Comparison of ENCODE assay signal across 18 cellular contexts in the genomic region with DNA sequence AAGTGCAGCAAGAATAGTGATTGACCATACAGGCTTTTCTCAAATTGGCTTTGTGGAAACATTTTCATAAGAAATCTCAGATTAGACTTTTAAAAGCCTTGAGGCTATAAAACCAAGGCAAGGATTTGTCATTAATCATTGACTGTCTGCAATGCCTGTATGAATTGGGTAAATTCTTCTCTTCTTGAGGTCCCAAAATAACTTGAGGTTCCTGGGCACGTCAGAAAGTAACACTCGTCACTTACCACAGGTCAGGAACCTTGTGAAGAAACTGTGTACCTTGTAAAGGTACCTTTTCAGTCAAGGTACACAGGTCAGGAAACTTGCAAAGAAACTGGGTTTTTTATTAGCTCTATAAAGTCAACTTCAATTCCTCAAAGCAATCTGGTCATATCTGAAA. TPM values are rescaled to one million over a fixed set of nuclear protein-coding genes. Genes with fewer than 3 reads are reported as not detected.
DNase-seq lines count a peak whose midpoint lies in the region; ATAC-seq, FAIRE-seq and TF ChIP-seq lines count a peak whose summit lies in the region.
"Had no signal": no experiment of that assay in that cellular context is flagged by ENCODE, and none has a peak within 500 bp of the region (broad histone marks: within the 10 kb centered on the region; RNA-seq: fewer than 3 reads in every experiment).

No MANE protein-coding gene starts in this region.

- no peaks in the 10 kb centered on the region for H3K27me3 ChIP-seq in Karpas-422 (ENCODE audit: low read length)
- H3K27me3 ChIP-seq in GM12878 (replicated peaks in 1 of 2; ENCODE audit: control insufficient read depth in 2 of 2, insufficient read depth in 2 of 2, low read length in 1 of 2): no peaks in the 10 kb centered on the region
- H3K27me3 ChIP-seq: MG63 had no signal

- CTCF ChIA-PET in GM12878 (lab: Yijun Ruan, JAX): interaction anchor here (0.9 to 1.3 kb wide), 6 partner anchors 9 to 41 kb away, joined by 3 to 5 read pairs (median 4); no protein-coding TSS in a partner anchor

- TF ChIP-seq POLR2A in GM12892 (IDR thresholded peaks at IDR 0.05; ENCODE audit: low read depth, low read length) (no peak), GM12878 (IDR thresholded peaks at IDR 0.05; ENCODE audit: low read depth, low read length) (no peak), H54 (IDR thresholded peaks at IDR 0.05; ENCODE audit: low read depth, low read length) (no peak)

- peak overlapping the region; percentile 99 for H3K27ac ChIP-seq in Karpas-422 (ENCODE audit: low read length)
- H3K27ac ChIP-seq in GM12878 (ENCODE audit: control insufficient read depth, insufficient read depth): no peak overlapping the region
- H3K27ac ChIP-seq: HL-60 had no signal

- TF ChIP-seq CTCF in GM12878 (IDR thresholded peaks at IDR 0.05 in 2 of 3, conservative IDR thresholded peaks at IDR 0.05 in 1 of 3; ENCODE audit: control insufficient read depth in 2 of 3, extremely low read depth in 1 of 3, insufficient read depth in 1 of 3, low read depth in 3 of 3, low read length in 3 of 3): no peak
- no peak for TF ChIP-seq CTCF in mucosa of descending colon (IDR thresholded peaks at IDR 0.05)

- no peak overlapping the region for H3K4me3 ChIP-seq in Karpas-422 (ENCODE audit: low read length)
- H3K4me3 ChIP-seq in GM12878: no peak overlapping the region
- no peak overlapping the region for H3K4me3 ChIP-seq in mucosa of descending colon
- H3K4me3 ChIP-seq: K562, MG63 had no signal

- H3K4me2 ChIP-seq in Karpas-422 (ENCODE audit: low read depth, low read length, poor library complexity, severe bottlenecking) (peak overlapping the region; percentile 56), GM12878 (ENCODE audit: control insufficient read depth, insufficient read depth) (no peak overlapping the region)
- H3K4me2 ChIP-seq: SK-N-SH had no signal

- in situ Hi-C loops in GM12878 (cut with MboI): no loop called here

- H3K36me3 ChIP-seq in Karpas-422 (ENCODE audit: insufficient read depth, low read length): no peaks in the 10 kb centered on the region
- no peaks in the 10 kb centered on the region for H3K36me3 ChIP-seq in GM12878 (ENCODE audit: control insufficient read depth in 2 of 2, insufficient read depth in 2 of 2, low read length in 1 of 2)
- H3K36me3 ChIP-seq in mucosa of descending colon (ENCODE audit: low read depth): no peaks in the 10 kb centered on the region
- H3K36me3 ChIP-seq: MG63 had no signal

- FAIRE-seq in GM12892 (lab: Jason Lieb, UNC) (peak; percentile 78), GM12878 (lab: Jason Lieb, UNC) (no peak), H54 (lab: Jason Lieb, UNC) (no peak)
- FAIRE-seq: K562 had no signal

- peak; percentile 27 for ATAC-seq in GM12878
- ATAC-seq in mucosa of descending colon: peak; percentile 84
- ATAC-seq in HG02763 (IDR thresholded peaks at IDR 0.05; ENCODE audit: unreplicated experiment): no peak
- no peak for ATAC-seq in GM21717 (IDR thresholded peaks at IDR 0.05; ENCODE audit: unreplicated experiment)
- ATAC-seq: K562 had no signal

- POLR2A ChIA-PET in GM12878 (lab: Charles Lee): interaction anchor here (0.6 to 1.3 kb wide), 5 partner anchors 10 to 758 kb away, joined by 3 to 8 read pairs (median 7); no protein-coding TSS in a partner anchor

- SMC1A ChIA-PET in GM12878 (lab: Charles Lee; ENCODE audit: uncharacterized antibody, unreplicated experiment): interaction anchor here (0.6 to 5.2 kb wide), 17 partner anchors 9 to 183 kb away, joined by 3 to 46 read pairs (median 4); partner anchors contain the start of gene SORL1-AS1

- no peak for TF ChIP-seq EP300 in GM12878 (IDR thresholded peaks at IDR 0.05; ENCODE audit: borderline replicate concordance in 1 of 2, control insufficient read depth in 1 of 2, low read depth in 2 of 2, low read length in 2 of 2)

- 8% methylated on average over 2 of the region's 2 CpGs for WGBS in GM12878 (ENCODE audit: insufficient coverage, insufficient replicate concordance, low lambda C conversion rate, missing lambda C conversion rate)

- RAD21 ChIA-PET in GM12878 (lab: Charles Lee; ENCODE audit: unreplicated experiment): interaction anchor here (0.7 to 1.7 kb wide), 5 partner anchors 13 to 41 kb away, joined by 3 to 5 read pairs (median 3); no protein-coding TSS in a partner anchor

- TF ChIP-seq RAD21 in GM12878 (IDR thresholded peaks at IDR 0.05; ENCODE audit: insufficient read depth, low read depth, low read length): no peak

- no peaks in the 10 kb centered on the region for H3K79me2 ChIP-seq in Karpas-422 (ENCODE audit: low read length)
- H3K79me2 ChIP-seq in GM12878 (ENCODE audit: control insufficient read depth, insufficient read depth, low read length): no peaks in the 10 kb centered on the region

- H2AFZ ChIP-seq in Karpas-422 (ENCODE audit: low read length) (no peak overlapping the region), GM12878 (ENCODE audit: control insufficient read depth, low read depth, low read length) (no peak overlapping the region)

- H3K9me3 ChIP-seq in Karpas-422 (ENCODE audit: low read length) (no peaks in the 10 kb centered on the region), GM12878 (replicated peaks; ENCODE audit: control insufficient read depth, insufficient read depth, low read length) (no peaks in the 10 kb centered on the region), mucosa of descending colon (no peaks in the 10 kb centered on the region)
- H3K9me3 ChIP-seq: MG63, SK-N-SH had no signal

- H4K20me1 ChIP-seq in Karpas-422 (ENCODE audit: insufficient read depth, low read depth, low read length): no peaks in the 10 kb centered on the region
- no peaks in the 10 kb centered on the region for H4K20me1 ChIP-seq in GM12878 (ENCODE audit: control insufficient read depth, insufficient read depth)

- BruUV-seq in GM12878 (replicated peaks; lab: Mats Ljungman, UMichigan): no TSS peak

- intact Hi-C loops in GM12878 (cut with micrococcal nuclease; ENCODE audit: unreplicated experiment): no loop called here
- intact Hi-C loops in mucosa of descending colon (cut with DNase I, micrococcal nuclease): no loop called here

- H3K9me2 ChIP-seq in Karpas-422 (replicated peaks; ENCODE audit: insufficient read depth, low read length): no peaks in the 10 kb centered on the region
- H3K9me2 ChIP-seq: SK-N-SH had no signal

- DNase-seq in GM12892 (ENCODE audit: insufficient read length) (no peak), Karpas-422 (peak; percentile 65), GM12878 (ENCODE audit: low read depth, low spot score) (no peak), mucosa of descending colon (no peak), H54 (ENCODE audit: insufficient read length, low spot score) (no peak)
- DNase-seq: DMS153, HCEC 1CT, MG63, NCI-H1105 treated with DMSO at 0.1 percent for 48 hours, NCI-H146, NCI-H2029, NCI-H69, SK-N-SH, SW 1271 had no signal

- H3K4me1 ChIP-seq in Karpas-422 (ENCODE audit: low read length) (peaks cover 53% of the 10 kb centered on the region), GM12878 (ENCODE audit: control insufficient read depth, insufficient read depth, low read length) (peaks cover 5% of the 10 kb centered on the region; the same call in 1 of the 2 replicates), mucosa of descending colon (ENCODE audit: low read depth) (no peaks in the 10 kb centered on the region)

- H3K9ac ChIP-seq in Karpas-422 (ENCODE audit: low read length): peak overlapping the region; percentile 38; the same call in 1 of the 2 replicates
- H3K9ac ChIP-seq in GM12878 (ENCODE audit: control insufficient read depth, insufficient read depth, low read length): no peak overlapping the region
- H3K9ac ChIP-seq: SK-N-SH had no signal

TF ChIP-seq in GM12878, 131 proteins besides CTCF, POLR2A, EP300 and RAD21 (continues in another document):
- peak; percentile 38; the same call in 1 of the 2 replicates for TF ChIP-seq MTA2 (IDR thresholded peaks at IDR 0.05; ENCODE audit: low read depth)
- no peak for TF ChIP-seq TAF1 (IDR thresholded peaks at IDR 0.05; ENCODE audit: borderline replicate concordance, low read depth, low read length)
- no peak for TF ChIP-seq RAD51 (IDR thresholded peaks at IDR 0.05)
- peak; percentile 56; the same call in 1 of the 2 replicates for TF ChIP-seq NR2F1 (conservative IDR thresholded peaks at IDR 0.05)

RNA-seq across cellular contexts. Expression of gene SORL1, which starts 43.3 kb away (rescaled TPM):
- polyA plus RNA-seq in GM12892 (2012; ENCODE audit: missing spikeins): 61.4 TPM
- 197 and 232 TPM in 2 replicates for total RNA-seq in Karpas-422 (2014; rRNA removed; shearing (Covaris generic); ENCODE audit: low replicate concordance)
- total RNA-seq in GM12878 (2013; cell fraction: nucleolus; rRNA removed): 727 and 773 TPM in 2 replicates
- 75.1 and 77.9 TPM in 2 replicates for total RNA-seq in GM12878 (2014; rRNA removed)
- 58.7 and 61.4 TPM in 2 replicates for total RNA-seq in GM12878 (2014; rRNA removed; fragmentation: Illumina TruSeq; extraction: Trizol)
- 99.6 and 107 TPM in 2 replicates for total RNA-seq in GM12878 (2021)
- polyA plus RNA-seq in GM12878 (2011; ENCODE audit: low read depth): 41.0 TPM
- 74.4 and 102 TPM in 2 replicates for polyA plus RNA-seq in GM12878 (2011; rRNA removed)
- 126 and 169 TPM in 2 replicates for polyA plus RNA-seq in GM12878 (2011; cell fraction: cytosol; rRNA removed)
- 326 and 357 TPM in 2 replicates for polyA plus RNA-seq in GM12878 (2011; cell fraction: nucleus; rRNA removed)
- polyA plus RNA-seq in GM12878 (2012): 51.9 and 68.0 TPM in 2 replicates
- polyA plus RNA-seq in GM12878 (2014; fragmentation: Illumina TruSeq; extraction: Trizol): 60.0 and 68.0 TPM in 2 replicates
- 10 to 100 TPM; 20.2 to 26.0 TPM for polyA plus RNA-seq in GM12878 (2014; fragmentation: Nextera tagmentation; extraction: Ambion mirVana)
- polyA plus RNA-seq in GM12878 (2014; rRNA removed): 42.4 and 44.0 TPM in 2 replicates
- 10 to 100 TPM; 59.9 to 64.7 TPM for polyA plus RNA-seq in GM12878 (2016; fragmentation: Nextera tagmentation; extraction: Ambion mirVana)
- polyA minus RNA-seq in GM12878 (2011; rRNA and poly(A)+ RNA removed): 515 and 644 TPM in 2 replicates
- polyA minus RNA-seq in GM12878 (2011; cell fraction: cytosol; rRNA and poly(A)+ RNA removed): 113 and 121 TPM in 2 replicates
- polyA minus RNA-seq in GM12878 (2011; cell fraction: nucleus; rRNA and poly(A)+ RNA removed): 258 and 338 TPM in 2 replicates
- 100 to 1,000 TPM in 2 of 3 donors, 10 to 100 TPM in 1; 58.3 to 195 (median 109) TPM for total RNA-seq in mucosa of descending colon

Comparison
In these comparisons a context has a peak if more than half of its experiments do, and no peak if none do; other contexts are left out.
1. ATAC-seq: peak in GM12878 (single experiment) and mucosa of descending colon (single experiment); none in HG02763 (single experiment) and GM21717 (single experiment).